In genomic region chr9:106620081-106620480, GRCh38 we compare ENCODE assay signal across 32 cellular contexts.
"Had no signal": no experiment of that assay in that cellular context is flagged by ENCODE, and none has a peak within 500 bp of the region (broad histone marks: within the 10 kb centered on the region; RNA-seq: fewer than 3 reads in every experiment).

No MANE protein-coding gene starts in this region.

- H3K4me1 ChIP-seq: adrenal gland, gastroesophageal sphincter had no signal

- H3K36me3 ChIP-seq: adrenal gland, brain microvascular endothelial cell, esophagus muscularis mucosa, gastroesophageal sphincter, heart right ventricle had no signal

- H3K4me2 ChIP-seq: hepatocyte had no signal

- H3K4me3 Mint-ChIP-seq: activated CD4-positive, alpha-beta memory T cell treated with anti-CD3 and anti-CD28 coated beads for 36 hours; activated CD4-positive, alpha-beta T cell treated with anti-CD3 and anti-CD28 coated beads for 36 hours; activated CD4-positive, alpha-beta T cell treated with anti-CD3 and anti-CD28 coated beads, Interleukin-2, amount 10 ng/mL, durations not matched to agents 24 days and 14 days; activated CD8-positive, alpha-beta memory T cell treated with anti-CD3 and anti-CD28 coated beads, Interleukin-2, amount 10 ng/mL, durations not matched to agents 7 days and 5 days; activated CD8-positive, alpha-beta T cell treated with anti-CD3 and anti-CD28 coated beads, Interleukin-2, amount 10 ng/mL, durations not matched to agents 7 days and 5 days; activated naive CD4-positive, alpha-beta T cell treated with anti-CD3 and anti-CD28 coated beads, Interleukin-2, amount 10 ng/mL, durations not matched to agents 7 days and 5 days; activated naive CD8-positive, alpha-beta T cell; activated T-helper 1 cell treated with anti-CD3 and anti-CD28 coated beads, Interleukin-12 subunit alpha, Interleukin-12 subunit beta, Interleukin-2, Interleukin-4 antibody, amounts not matched to agents 30 ng/mL and 10 ng/mL and 1 ng/mL, durations not matched to agents 14 hours and 24 hours and 36 hours; effector memory CD8-positive, alpha-beta T cell had no signal

- H3K4me1 Mint-ChIP-seq: activated CD4-positive, alpha-beta T cell treated with anti-CD3 and anti-CD28 coated beads for 36 hours; activated CD4-positive, alpha-beta T cell treated with anti-CD3 and anti-CD28 coated beads, Interleukin-2, amount 10 ng/mL, durations not matched to agents 24 days and 14 days; activated CD8-positive, alpha-beta memory T cell treated with anti-CD3 and anti-CD28 coated beads, Interleukin-2, amount 10 ng/mL, durations not matched to agents 7 days and 5 days; activated naive CD4-positive, alpha-beta T cell treated with anti-CD3 and anti-CD28 coated beads, Interleukin-2, amount 10 ng/mL, durations not matched to agents 7 days and 5 days had no signal

- H2AFZ ChIP-seq: hepatocyte had no signal

- H3K36me3 Mint-ChIP-seq: activated CD4-positive, alpha-beta memory T cell treated with anti-CD3 and anti-CD28 coated beads for 36 hours; activated CD8-positive, alpha-beta memory T cell treated with anti-CD3 and anti-CD28 coated beads, Interleukin-2, amount 10 ng/mL, durations not matched to agents 7 days and 5 days; activated naive CD4-positive, alpha-beta T cell treated with anti-CD3 and anti-CD28 coated beads, Interleukin-2, amount 10 ng/mL, durations not matched to agents 7 days and 5 days; activated naive CD8-positive, alpha-beta T cell had no signal

- H3K9me3 ChIP-seq: adrenal gland, esophagus muscularis mucosa, gastroesophageal sphincter, heart right ventricle had no signal

- H3K4me3 ChIP-seq: adrenal gland, esophagus muscularis mucosa, gastroesophageal sphincter, heart right ventricle, hepatocyte had no signal

- ATAC-seq: activated CD4-positive, alpha-beta T cell treated with anti-CD3 and anti-CD28 coated beads for 36 hours; activated CD8-positive, alpha-beta memory T cell treated with anti-CD3 and anti-CD28 coated beads, Interleukin-2, amount 10 ng/mL, durations not matched to agents 7 days and 5 days; activated CD8-positive, alpha-beta T cell treated with anti-CD3 and anti-CD28 coated beads, Interleukin-2, amount 10 ng/mL, durations not matched to agents 7 days and 5 days; effector memory CD8-positive, alpha-beta T cell; gastroesophageal sphincter; heart right ventricle had no signal

- H3K27me3 ChIP-seq: adrenal gland, brain microvascular endothelial cell, esophagus muscularis mucosa, gastroesophageal sphincter, heart right ventricle had no signal

- H3K27ac Mint-ChIP-seq: activated CD4-positive, alpha-beta memory T cell treated with anti-CD3 and anti-CD28 coated beads for 36 hours; activated CD4-positive, alpha-beta T cell treated with anti-CD3 and anti-CD28 coated beads for 36 hours; activated CD4-positive, alpha-beta T cell treated with anti-CD3 and anti-CD28 coated beads, Interleukin-2, amount 10 ng/mL, durations not matched to agents 24 days and 14 days; activated CD8-positive, alpha-beta memory T cell treated with anti-CD3 and anti-CD28 coated beads, Interleukin-2, amount 10 ng/mL, durations not matched to agents 7 days and 5 days; activated CD8-positive, alpha-beta T cell treated with anti-CD3 and anti-CD28 coated beads, Interleukin-2, amount 10 ng/mL, durations not matched to agents 7 days and 5 days; activated naive CD4-positive, alpha-beta T cell treated with anti-CD3 and anti-CD28 coated beads, Interleukin-2, amount 10 ng/mL, durations not matched to agents 7 days and 5 days; activated naive CD8-positive, alpha-beta T cell; activated T-helper 1 cell treated with anti-CD3 and anti-CD28 coated beads, Interleukin-12 subunit alpha, Interleukin-12 subunit beta, Interleukin-2, Interleukin-4 antibody, amounts not matched to agents 30 ng/mL and 10 ng/mL and 1 ng/mL, durations not matched to agents 14 hours and 24 hours and 36 hours; activated T-helper 2 cell treated with anti-CD3 and anti-CD28 coated beads, Interferon-gamma antibody, Interleukin-2, Interleukin-4, amounts not matched to agents 10 μg/mL and 5 μg/mL and 100 μg/mL, durations not matched to agents 14 hours and 24 hours and 36 hours; effector memory CD8-positive, alpha-beta T cell had no signal

- H3K27ac ChIP-seq: adrenal gland, brain microvascular endothelial cell, heart right ventricle, hepatocyte had no signal

- H3K9me3 Mint-ChIP-seq: activated CD4-positive, alpha-beta T cell treated with anti-CD3 and anti-CD28 coated beads, Interleukin-2, amount 10 ng/mL, durations not matched to agents 24 days and 14 days; activated T-helper 1 cell treated with anti-CD3 and anti-CD28 coated beads, Interleukin-12 subunit alpha, Interleukin-12 subunit beta, Interleukin-2, Interleukin-4 antibody, amounts not matched to agents 30 ng/mL and 10 ng/mL and 1 ng/mL, durations not matched to agents 14 hours and 24 hours and 36 hours; activated T-helper 2 cell treated with anti-CD3 and anti-CD28 coated beads, Interferon-gamma antibody, Interleukin-2, Interleukin-4, amounts not matched to agents 10 μg/mL and 5 μg/mL and 100 μg/mL, durations not matched to agents 14 hours and 24 hours and 36 hours had no signal

- DNase-seq: activated CD4-positive, alpha-beta memory T cell treated with anti-CD3 and anti-CD28 coated beads for 36 hours; activated CD4-positive, alpha-beta T cell treated with anti-CD3 and anti-CD28 coated beads for 36 hours; activated CD4-positive, alpha-beta T cell treated with anti-CD3 and anti-CD28 coated beads, Interleukin-2, amount 10 ng/mL, durations not matched to agents 24 days and 14 days; activated CD4-positive, CD25-positive, alpha-beta regulatory T cell; activated CD4-positive, CD25-positive, alpha-beta regulatory T cell treated with anti-CD3 and anti-CD28 coated beads, Interleukin-2, amount 50 U/mL, for 72 hours; activated CD8-positive, alpha-beta memory T cell treated with anti-CD3 and anti-CD28 coated beads, Interleukin-2, amount 10 ng/mL, durations not matched to agents 7 days and 5 days; activated CD8-positive, alpha-beta memory T cell treated with anti-CD3 and anti-CD28 coated beads, Interleukin-2, amount 50 U/mL, for 4 hours; activated CD8-positive, alpha-beta T cell treated with anti-CD3 and anti-CD28 coated beads, Interleukin-2, amount 10 ng/mL, durations not matched to agents 7 days and 5 days; activated effector memory CD4-positive, alpha-beta T cell treated with anti-CD3 and anti-CD28 coated beads, Interleukin-2, amount 50 U/mL, for 16 hours; activated naive CD4-positive, alpha-beta T cell; activated naive CD4-positive, alpha-beta T cell treated with anti-CD3 and anti-CD28 coated beads, Interleukin-2, amount 10 ng/mL, durations not matched to agents 7 days and 5 days; activated T-cell treated with anti-CD3 and anti-CD28 coated beads, Interleukin-2, amount 50 U/mL, for 1 hour; activated T-cell treated with anti-CD3 and anti-CD28 coated beads, Interleukin-2, amount 50 U/mL, for 48 hours; adrenal gland; amygdala; aorta; brain microvascular endothelial cell; caudate nucleus; cortex of kidney; dermis blood vessel endothelial cell; effector CD4-positive, alpha-beta T cell; effector memory CD8-positive, alpha-beta T cell; erythroblast; foreskin melanocyte; heart right ventricle; T-helper 2 cell had no signal

- H3K27me3 Mint-ChIP-seq: activated CD4-positive, alpha-beta memory T cell treated with anti-CD3 and anti-CD28 coated beads for 36 hours; activated CD4-positive, alpha-beta T cell treated with anti-CD3 and anti-CD28 coated beads for 36 hours; activated CD4-positive, alpha-beta T cell treated with anti-CD3 and anti-CD28 coated beads, Interleukin-2, amount 10 ng/mL, durations not matched to agents 24 days and 14 days; activated CD8-positive, alpha-beta memory T cell treated with anti-CD3 and anti-CD28 coated beads, Interleukin-2, amount 10 ng/mL, durations not matched to agents 7 days and 5 days; activated naive CD4-positive, alpha-beta T cell treated with anti-CD3 and anti-CD28 coated beads, Interleukin-2, amount 10 ng/mL, durations not matched to agents 7 days and 5 days; activated naive CD8-positive, alpha-beta T cell; effector memory CD8-positive, alpha-beta T cell had no signal
